Comparison of ENCODE assay signal across 8 cellular contexts in the genomic region with DNA sequence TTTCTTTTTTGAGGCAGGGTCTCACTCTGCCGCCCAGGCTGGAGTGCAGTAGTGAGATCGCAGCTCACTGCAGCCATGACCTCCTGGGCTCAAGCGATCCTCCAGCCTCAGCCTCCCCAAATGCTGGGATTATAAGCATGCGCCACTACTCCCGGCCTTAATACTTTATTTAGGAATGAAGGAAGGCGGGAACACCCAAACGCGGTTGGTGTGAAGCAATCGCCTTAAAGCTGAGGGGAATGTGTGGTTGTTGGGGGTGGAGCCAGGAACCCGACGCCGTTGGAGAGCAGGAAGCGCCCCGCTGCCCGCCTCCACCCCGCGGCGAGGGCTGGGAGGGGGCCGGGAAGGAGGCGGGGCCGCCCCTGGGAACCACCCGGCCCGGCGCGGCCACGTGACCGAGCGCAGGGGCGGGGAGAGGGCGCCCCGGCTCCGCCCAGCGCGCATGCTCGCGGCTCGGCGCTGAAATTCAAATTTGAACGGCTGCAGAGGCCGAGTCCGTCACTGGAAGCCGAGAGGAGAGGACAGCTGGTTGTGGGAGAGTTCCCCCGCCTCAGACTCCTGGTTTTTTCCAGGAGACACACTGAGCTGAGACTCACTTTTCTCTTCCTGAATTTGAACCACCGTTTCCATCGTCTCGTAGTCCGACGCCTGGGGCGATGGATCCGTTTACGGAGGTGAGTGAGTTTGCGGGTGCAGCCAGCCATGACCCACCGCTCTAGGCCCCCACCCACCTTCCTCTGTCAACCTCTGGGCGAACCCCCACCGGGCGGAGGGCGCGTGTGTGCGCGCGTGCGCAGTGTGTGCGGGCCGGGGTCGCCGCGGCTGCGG. TPM values are rescaled to one million over a fixed set of nuclear protein-coding genes. Genes with fewer than 3 reads are reported as not detected.
DNase-seq lines count a peak whose midpoint lies in the region; ATAC-seq and FAIRE-seq lines count a peak whose summit lies in the region.

A gene with protein sequence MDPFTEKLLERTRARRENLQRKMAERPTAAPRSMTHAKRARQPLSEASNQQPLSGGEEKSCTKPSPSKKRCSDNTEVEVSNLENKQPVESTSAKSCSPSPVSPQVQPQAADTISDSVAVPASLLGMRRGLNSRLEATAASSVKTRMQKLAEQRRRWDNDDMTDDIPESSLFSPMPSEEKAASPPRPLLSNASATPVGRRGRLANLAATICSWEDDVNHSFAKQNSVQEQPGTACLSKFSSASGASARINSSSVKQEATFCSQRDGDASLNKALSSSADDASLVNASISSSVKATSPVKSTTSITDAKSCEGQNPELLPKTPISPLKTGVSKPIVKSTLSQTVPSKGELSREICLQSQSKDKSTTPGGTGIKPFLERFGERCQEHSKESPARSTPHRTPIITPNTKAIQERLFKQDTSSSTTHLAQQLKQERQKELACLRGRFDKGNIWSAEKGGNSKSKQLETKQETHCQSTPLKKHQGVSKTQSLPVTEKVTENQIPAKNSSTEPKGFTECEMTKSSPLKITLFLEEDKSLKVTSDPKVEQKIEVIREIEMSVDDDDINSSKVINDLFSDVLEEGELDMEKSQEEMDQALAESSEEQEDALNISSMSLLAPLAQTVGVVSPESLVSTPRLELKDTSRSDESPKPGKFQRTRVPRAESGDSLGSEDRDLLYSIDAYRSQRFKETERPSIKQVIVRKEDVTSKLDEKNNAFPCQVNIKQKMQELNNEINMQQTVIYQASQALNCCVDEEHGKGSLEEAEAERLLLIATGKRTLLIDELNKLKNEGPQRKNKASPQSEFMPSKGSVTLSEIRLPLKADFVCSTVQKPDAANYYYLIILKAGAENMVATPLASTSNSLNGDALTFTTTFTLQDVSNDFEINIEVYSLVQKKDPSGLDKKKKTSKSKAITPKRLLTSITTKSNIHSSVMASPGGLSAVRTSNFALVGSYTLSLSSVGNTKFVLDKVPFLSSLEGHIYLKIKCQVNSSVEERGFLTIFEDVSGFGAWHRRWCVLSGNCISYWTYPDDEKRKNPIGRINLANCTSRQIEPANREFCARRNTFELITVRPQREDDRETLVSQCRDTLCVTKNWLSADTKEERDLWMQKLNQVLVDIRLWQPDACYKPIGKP (plus strand): TSS at position 492 of the 828 bp plus-strand sequence. CDS start 165 bp downstream, at position 657.

- peaks cover 37% of the 10 kb centered on the region for H3K4me1 Mint-ChIP-seq in activated CD4-positive, alpha-beta T cell treated with anti-CD3 and anti-CD28 coated beads, Interleukin-2, amount 10 ng/mL, durations not matched to agents 7 days and 5 days

- H3K27ac ChIP-seq in BLaER1 = peak within 1 kb of the TSS; percentile 75

- peaks cover 36% of the 10 kb centered on the region for H3K4me1 ChIP-seq in BLaER1

- DNase-seq in GM19239 (ENCODE audit: insufficient read length, low spot score) = peak; percentile 73
- peak; percentile 54 for DNase-seq in NCI-H524 treated with DMSO at 0.1 percent for 48 hours (lab: John Stamatoyannopoulos, UW)
- DNase-seq in activated CD4-positive, alpha-beta T cell treated with anti-CD3 and anti-CD28 coated beads, Interleukin-2, amount 10 ng/mL, durations not matched to agents 7 days and 5 days = peak; percentile 84
- DNase-seq in dedifferentiated amniotic fluid mesenchymal stem cell (ENCODE audit: extremely low spot score) = peak; percentile 87
- DNase-seq in left lobe of liver (ENCODE audit: low spot score) = peak; percentile 92
- DNase-seq in stimulated activated CD4-positive, alpha-beta T cell treated with anti-CD3 and anti-CD28 coated beads, Interleukin-1b, Interleukin-23, amount 100 ng/mL, for 48 hours = peak; percentile 81

- H3K9me3 Mint-ChIP-seq in activated CD4-positive, alpha-beta T cell treated with anti-CD3 and anti-CD28 coated beads, Interleukin-2, amount 10 ng/mL, durations not matched to agents 7 days and 5 days = peaks cover under 1% of the 10 kb centered on the region

- H3K4me3 ChIP-seq in BLaER1 = peak within 1 kb of the TSS; percentile 85

- no peaks in the 10 kb centered on the region; the same call in 1 of the 2 replicates for H3K9me3 ChIP-seq in BLaER1

- POLR2A ChIA-PET in activated CD4-positive, alpha-beta T cell treated with anti-CD3 and anti-CD28 coated beads, Interleukin-2, amount 10 ng/mL, durations not matched to agents 7 days and 5 days (lab: Charles Lee) = no interaction called here

- H3K36me3 Mint-ChIP-seq in activated CD4-positive, alpha-beta T cell treated with anti-CD3 and anti-CD28 coated beads, Interleukin-2, amount 10 ng/mL, durations not matched to agents 7 days and 5 days (ENCODE audit: low read depth) = peaks cover 31% of the 10 kb centered on the region

- no peaks in the 10 kb centered on the region for H3K27me3 ChIP-seq in BLaER1

- ATAC-seq in HG03442 (IDR thresholded peaks at IDR 0.05; ENCODE audit: unreplicated experiment) (peak; percentile 71), left lobe of liver (peak; percentile 99)

- H3K4me2 ChIP-seq in BLaER1 = peak within 1 kb of the TSS; percentile 83

- no peaks in the 10 kb centered on the region for H3K36me3 ChIP-seq in BLaER1

- H3K27ac Mint-ChIP-seq in activated CD4-positive, alpha-beta T cell treated with anti-CD3 and anti-CD28 coated beads, Interleukin-2, amount 10 ng/mL, durations not matched to agents 7 days and 5 days = peak within 1 kb of the TSS; percentile 92

- CTCF ChIA-PET in activated CD4-positive, alpha-beta T cell treated with anti-CD3 and anti-CD28 coated beads, Interleukin-2, amount 10 ng/mL, durations not matched to agents 7 days and 5 days (lab: Charles Lee) = interaction anchor here (2.5 kb wide), 1 partner anchor 22 kb away, joined by 10 read pairs; a partner anchor contains a TSS

- no peaks in the 10 kb centered on the region; the same call in 1 of the 2 replicates for H4K20me1 ChIP-seq in BLaER1

- H3K9ac ChIP-seq in BLaER1 = peak within 1 kb of the TSS; percentile 83

- H3K27me3 Mint-ChIP-seq in activated CD4-positive, alpha-beta T cell treated with anti-CD3 and anti-CD28 coated beads, Interleukin-2, amount 10 ng/mL, durations not matched to agents 7 days and 5 days = peaks cover 8% of the 10 kb centered on the region

- FAIRE-seq in GM19239 (lab: Jason Lieb, UNC) = peak; percentile 69

- peak within 1 kb of the TSS; percentile 82 for H3K4me3 Mint-ChIP-seq in activated CD4-positive, alpha-beta T cell treated with anti-CD3 and anti-CD28 coated beads, Interleukin-2, amount 10 ng/mL, durations not matched to agents 7 days and 5 days

RNA-seq across cellular contexts. Expression of the gene that starts here (rescaled TPM):
- 100 to 1,000 TPM in 1 of 2 experiments, 10 to 100 TPM in 1; 87.9 to 100 TPM for total RNA-seq in activated CD4-positive, alpha-beta T cell treated with anti-CD3 and anti-CD28 coated beads, Interleukin-2, amount 10 ng/mL, durations not matched to agents 7 days and 5 days
- total RNA-seq in left lobe of liver = 0.55 TPM

Comparison
In these comparisons a context has a peak if more than half of its experiments do, and no peak if none do; other contexts are left out.
1. Peak in every context shown above with its lines: DNase-seq, ATAC-seq, H3K4me3 ChIP-seq and H3K27ac ChIP-seq.
2. RNA of the gene that starts here (total RNA-seq): 87.9 to 100 TPM in activated CD4-positive, alpha-beta T cell treated with anti-CD3 and anti-CD28 coated beads, Interleukin-2, amount 10 ng/mL, durations not matched to agents 7 days and 5 days; 0.55 TPM in left lobe of liver (single experiment); every median in the first group is over 10 times any median in the second.
3. Peak in DNase-seq and ATAC-seq in left lobe of liver; RNA of the gene not detected or under 1 TPM.